ENCODE assay signal across 7 cellular contexts in the genomic region with DNA sequence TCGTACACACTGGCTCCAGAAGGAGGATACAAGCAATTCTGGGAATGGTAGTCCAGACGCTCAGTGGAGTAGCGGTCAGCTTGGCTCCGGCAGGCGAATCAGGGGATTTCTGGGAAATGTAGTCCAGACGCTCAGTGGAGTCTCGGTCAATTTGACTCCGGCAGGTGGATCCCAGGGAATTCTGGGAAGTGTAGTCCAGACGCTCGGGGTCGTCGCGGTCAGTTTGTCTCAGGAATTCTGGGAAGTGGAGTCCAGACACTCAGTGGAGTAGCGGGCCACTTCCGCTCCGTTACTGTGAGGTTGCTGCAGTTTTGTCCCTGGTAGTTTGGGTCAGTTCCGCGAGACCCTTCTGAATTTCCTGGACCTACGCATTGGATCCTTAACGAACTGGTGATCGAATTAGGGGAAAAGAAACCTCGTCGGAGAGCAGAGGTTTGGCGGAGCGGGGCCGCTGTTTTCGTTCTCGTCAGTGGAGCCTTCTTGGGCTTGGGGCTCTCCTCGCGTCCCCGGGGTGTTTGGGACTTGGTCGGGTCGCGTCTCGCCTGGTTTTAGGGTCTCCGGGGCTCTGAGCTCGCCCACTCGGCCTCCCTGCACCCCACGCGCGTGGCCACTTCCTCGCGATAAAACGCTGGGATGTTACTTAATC. TPM values are rescaled to one million over a fixed set of nuclear protein-coding genes. Genes with fewer than 3 reads are reported as not detected.
A peak's percentile ranks its signal among the peaks of the same experiment; 100 is the strongest.
DNase-seq lines count a peak whose midpoint lies in the region; ATAC-seq, FAIRE-seq and TF ChIP-seq lines count a peak whose summit lies in the region.

A gene (plus strand): TSS at position 262 of the 646 bp plus-strand sequence. CDS start 2,429 bp downstream, outside the sequence.

- peak within 1 kb of the TSS; percentile 91 for H3K4me3 ChIP-seq in K562

- TF ChIP-seq CTCF in K562 (IDR thresholded peaks at IDR 0.05 in 2 of 3, conservative IDR thresholded peaks at IDR 0.05 in 1 of 3; ENCODE audit: insufficient read depth in 2 of 3, low read depth in 1 of 3, low read length in 3 of 3) = no peak

- 1% methylated on average over 42 of the region's 44 CpGs for WGBS in K562 (ENCODE audit: insufficient coverage, low coverage, missing lambda C conversion rate)

- H3K4me1 ChIP-seq in K562 (replicated peaks in 1 of 2; ENCODE audit: control insufficient read depth in 2 of 2, insufficient read depth in 2 of 2, low read length in 2 of 2) = no peaks in the 10 kb centered on the region; a peak in 2 of 5 replicates

- intact Hi-C loops in K562 (cut with micrococcal nuclease) = loop anchor here (1.0 to 10.0 kb wide), 2 partner anchors 19 to 108 kb away; a partner anchor contains a TSS

- peak; percentile 99 for FAIRE-seq in GM18507 (lab: Jason Lieb, UNC)
- peak; percentile 98 for FAIRE-seq in K562 (lab: Jason Lieb, UNC)

- ATAC-seq in HG02943 (IDR thresholded peaks at IDR 0.05; ENCODE audit: low read depth, unreplicated experiment) (peak; percentile 88), K562 (peak; percentile 99)

- BruUV-seq in K562 (replicated peaks; lab: Mats Ljungman, UMichigan) = no TSS peak

- peak within 1 kb of the TSS; percentile 72 for H3K27ac ChIP-seq in K562 (ENCODE audit: extremely low read depth, low read depth, low read length)

- DNase-seq in GM18507 (ENCODE audit: extremely low spot score, insufficient read length, low read depth) (peak; percentile 75), NCI-H187 treated with DMSO at 0.1 percent for 48 hours (lab: John Stamatoyannopoulos, UW) (peak; percentile 98), T1000 (lab: John Stamatoyannopoulos, UW) (peak; percentile 90), K562 (ENCODE audit: extremely low read depth in 1 of 4, low spot score in 3 of 4) (peak; percentile 90 to 98 (median 91)), hypothalamus (lab: John Stamatoyannopoulos, UW) (peak; percentile 56 to 99 (median 96)), retina (peak; percentile 97)

- POLR2A ChIA-PET in K562 (lab: Yijun Ruan, JAX) = interaction anchor here (0.6 to 1.3 kb wide), 6 partner anchors 11 to 192 kb away, joined by 3 to 5 read pairs (median 4); a partner anchor contains a TSS

- peak within 1 kb of the TSS; percentile 91 to 95 for H3K9ac ChIP-seq in K562 (ENCODE audit: insufficient read depth in 1 of 2, low read depth in 2 of 2, low read length in 2 of 2)

- 0 out of 4 replicates have a peak, but pooled peaks of 1 of the 2 experiments have one; percentile 0 for TF ChIP-seq RAD21 in K562 (CRISPR knock-in tag; conservative IDR thresholded peaks at IDR 0.05 in 1 of 2, IDR thresholded peaks at IDR 0.05 in 1 of 2)

- TF ChIP-seq POLR2A in K562 (conservative IDR thresholded peaks at IDR 0.05) = peak; percentile 83

- H3K79me2 ChIP-seq in K562 (ENCODE audit: control insufficient read depth, insufficient read depth, low read length) = 0 out of 3 replicates have a peak, but pooled peaks cover 2% of the 10 kb centered on the region

- H4K20me1 ChIP-seq in K562 (replicated peaks; ENCODE audit: control insufficient read depth, insufficient read depth, low read length) = no peaks in the 10 kb centered on the region

- peaks cover 5% of the 10 kb centered on the region for H3K9me3 ChIP-seq in K562 (replicated peaks; ENCODE audit: control insufficient read depth, insufficient read depth, low read depth, low read length)

- H3K9me1 ChIP-seq in K562 (ENCODE audit: control insufficient read depth, insufficient read depth, low read length) = no peaks in the 10 kb centered on the region

- in situ Hi-C loops in K562 (cut with MboI) = no loop called here

- CTCF ChIA-PET in K562 (lab: Yijun Ruan, JAX; ENCODE audit: low intra/inter-chr PET ratio) = no interaction called here

- H3K27me3 ChIP-seq in K562 (ENCODE audit: control insufficient read depth in 2 of 2, insufficient read depth in 2 of 2, low read length in 2 of 2) = no peaks in the 10 kb centered on the region

- peak within 1 kb of the TSS; percentile 92 for H2AFZ ChIP-seq in K562 (ENCODE audit: low read depth, low read length)

- peak within 1 kb of the TSS; percentile 87 for H3K4me2 ChIP-seq in K562 (ENCODE audit: insufficient read depth, low read length)

- H3K36me3 ChIP-seq in K562 (ENCODE audit: control insufficient read depth, insufficient read depth, low read length) = no peaks in the 10 kb centered on the region; the same call in 2 of the 3 replicates

- no peak; the same call in 1 of the 2 replicates for TF ChIP-seq EP300 in K562 (IDR thresholded peaks at IDR 0.05; ENCODE audit: low read length)

TF ChIP-seq in K562, 482 proteins besides CTCF, POLR2A, EP300 and RAD21 (continues in another document):
- TF ChIP-seq ZNF212 (CRISPR knock-in tag; IDR thresholded peaks at IDR 0.05) (no peak), SRF (CRISPR knock-in tag; IDR thresholded peaks at IDR 0.05) (peak in 1 of 2 experiments; percentile 26; a peak in 1 of 4 replicates), ZNF143 (CRISPR knock-in tag; IDR thresholded peaks at IDR 0.05) (peak; percentile 94), ZNF24 (IDR thresholded peaks at IDR 0.05) (no peak), NFXL1 (CRISPR knock-in tag; IDR thresholded peaks at IDR 0.05) (no peak), ZNF551 (CRISPR knock-in tag; IDR thresholded peaks at IDR 0.05) (no peak), TAL1 (IDR thresholded peaks at IDR 0.05) (no peak), SRSF7 (optimal IDR thresholded peaks at IDR 0.05; ENCODE audit: low read depth, low read length) (no peak), GATAD2B (IDR thresholded peaks at IDR 0.05; ENCODE audit: borderline replicate concordance) (no peak), TEAD2 (tag; IDR thresholded peaks at IDR 0.05) (no peak), NFRKB (IDR thresholded peaks at IDR 0.05; ENCODE audit: low read depth) (no peak), SUPT5H (IDR thresholded peaks at IDR 0.05) (peak; percentile 78), MAFK (IDR thresholded peaks at IDR 0.05; ENCODE audit: low read length) (no peak), PHF21A (IDR thresholded peaks at IDR 0.05; ENCODE audit: borderline replicate concordance, low read depth) (no peak), MBD2 (IDR thresholded peaks at IDR 0.05; ENCODE audit: borderline replicate concordance, low read depth) (peak; percentile 88), U2AF2 (optimal IDR thresholded peaks at IDR 0.05; ENCODE audit: low read depth, low read length) (no peak), SRSF9 (IDR thresholded peaks at IDR 0.05; ENCODE audit: borderline replicate concordance, low read depth, low read length) (no peak)
- TF ChIP-seq, protein P1, sequence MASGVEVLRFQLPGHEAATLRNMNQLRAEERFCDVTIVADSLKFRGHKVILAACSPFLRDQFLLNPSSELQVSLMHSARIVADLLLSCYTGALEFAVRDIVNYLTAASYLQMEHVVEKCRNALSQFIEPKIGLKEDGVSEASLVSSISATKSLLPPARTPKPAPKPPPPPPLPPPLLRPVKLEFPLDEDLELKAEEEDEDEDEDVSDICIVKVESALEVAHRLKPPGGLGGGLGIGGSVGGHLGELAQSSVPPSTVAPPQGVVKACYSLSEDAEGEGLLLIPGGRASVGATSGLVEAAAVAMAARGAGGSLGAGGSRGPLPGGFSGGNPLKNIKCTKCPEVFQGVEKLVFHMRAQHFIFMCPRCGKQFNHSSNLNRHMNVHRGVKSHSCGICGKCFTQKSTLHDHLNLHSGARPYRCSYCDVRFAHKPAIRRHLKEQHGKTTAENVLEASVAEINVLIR (CRISPR knock-in tag; IDR thresholded peaks at IDR 0.05) = peak; percentile 54; the same call in 1 of the 2 replicates
- TF ChIP-seq, protein P2, sequence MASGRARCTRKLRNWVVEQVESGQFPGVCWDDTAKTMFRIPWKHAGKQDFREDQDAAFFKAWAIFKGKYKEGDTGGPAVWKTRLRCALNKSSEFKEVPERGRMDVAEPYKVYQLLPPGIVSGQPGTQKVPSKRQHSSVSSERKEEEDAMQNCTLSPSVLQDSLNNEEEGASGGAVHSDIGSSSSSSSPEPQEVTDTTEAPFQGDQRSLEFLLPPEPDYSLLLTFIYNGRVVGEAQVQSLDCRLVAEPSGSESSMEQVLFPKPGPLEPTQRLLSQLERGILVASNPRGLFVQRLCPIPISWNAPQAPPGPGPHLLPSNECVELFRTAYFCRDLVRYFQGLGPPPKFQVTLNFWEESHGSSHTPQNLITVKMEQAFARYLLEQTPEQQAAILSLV (tag; IDR thresholded peaks at IDR 0.05) = no peak
- TF ChIP-seq, protein P3, sequence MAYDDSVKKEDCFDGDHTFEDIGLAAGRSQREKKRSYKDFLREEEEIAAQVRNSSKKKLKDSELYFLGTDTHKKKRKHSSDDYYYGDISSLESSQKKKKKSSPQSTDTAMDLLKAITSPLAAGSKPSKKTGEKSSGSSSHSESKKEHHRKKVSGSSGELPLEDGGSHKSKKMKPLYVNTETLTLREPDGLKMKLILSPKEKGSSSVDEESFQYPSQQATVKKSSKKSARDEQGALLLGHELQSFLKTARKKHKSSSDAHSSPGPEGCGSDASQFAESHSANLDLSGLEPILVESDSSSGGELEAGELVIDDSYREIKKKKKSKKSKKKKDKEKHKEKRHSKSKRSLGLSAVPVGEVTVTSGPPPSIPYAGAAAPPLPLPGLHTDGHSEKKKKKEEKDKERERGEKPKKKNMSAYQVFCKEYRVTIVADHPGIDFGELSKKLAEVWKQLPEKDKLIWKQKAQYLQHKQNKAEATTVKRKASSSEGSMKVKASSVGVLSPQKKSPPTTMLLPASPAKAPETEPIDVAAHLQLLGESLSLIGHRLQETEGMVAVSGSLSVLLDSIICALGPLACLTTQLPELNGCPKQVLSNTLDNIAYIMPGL (CRISPR knock-in tag; IDR thresholded peaks at IDR 0.05) = no peak

RNA-seq across cellular contexts. Expression of the gene that starts here (rescaled TPM):
- 7.8 and 20.6 TPM in 2 replicates for total RNA-seq in K562 (2011; cell fraction: chromatin; rRNA removed; ENCODE audit: low replicate concordance)
- total RNA-seq in K562 (2011; cell fraction: nucleolus; rRNA removed) = 5.5 and 7.0 TPM in 2 replicates
- total RNA-seq in K562 (2011; cell fraction: nucleoplasm; rRNA removed) = 11.1 and 17.1 TPM in 2 replicates
- total RNA-seq in K562 (2014; rRNA removed) (1.5 and 1.6 TPM in 2 replicates), K562 (2014; rRNA removed; fragmentation: Illumina TruSeq; extraction: Trizol) (3.9 and 5.3 TPM in 2 replicates), K562 (2015; rRNA removed; fragmentation: Illumina TruSeq; extraction: Trizol) (2.1 and 2.7 TPM in 2 replicates), K562 (2021) (2.3 and 4.2 TPM in 2 replicates)
- polyA plus RNA-seq in K562 (2011; rRNA removed) (1.8 and 2.5 TPM in 2 replicates), K562 (2014; fragmentation: Illumina TruSeq; extraction: Trizol) (1.5 and 1.8 TPM in 2 replicates), K562 (2014; fragmentation: Nextera tagmentation; extraction: Ambion mirVana) (1 to 10 TPM; 1.4 to 2.2 TPM), K562 (2014; rRNA removed) (0.84 and 1.9 TPM in 2 replicates)
- polyA plus RNA-seq in K562 (2011; cell fraction: cytosol; rRNA removed) = 0.43 and 0.71 TPM in 2 replicates
- polyA plus RNA-seq in K562 (2011; cell fraction: nucleus; rRNA removed) = 2.3 and 2.9 TPM in 2 replicates
- polyA plus RNA-seq in K562 (2012) = 1.2 and 2.0 TPM in 2 replicates
- 6.8 and 7.4 TPM in 2 replicates for polyA minus RNA-seq in K562 (2011; rRNA and poly(A)+ RNA removed)
- polyA minus RNA-seq in K562 (2011; cell fraction: cytosol; rRNA and poly(A)+ RNA removed) = 1.3 and 1.8 TPM in 2 replicates
- polyA minus RNA-seq in K562 (2011; cell fraction: nucleus; rRNA and poly(A)+ RNA removed) = 3.8 and 7.2 TPM in 2 replicates

Comparison
In these comparisons a context has a peak if more than half of its experiments do, and no peak if none do; other contexts are left out.
1. Peak in every context shown above with its lines: DNase-seq, ATAC-seq, H3K4me3 ChIP-seq and H3K27ac ChIP-seq.